ENCODE assay signal across 22 cellular contexts in the genomic region with DNA sequence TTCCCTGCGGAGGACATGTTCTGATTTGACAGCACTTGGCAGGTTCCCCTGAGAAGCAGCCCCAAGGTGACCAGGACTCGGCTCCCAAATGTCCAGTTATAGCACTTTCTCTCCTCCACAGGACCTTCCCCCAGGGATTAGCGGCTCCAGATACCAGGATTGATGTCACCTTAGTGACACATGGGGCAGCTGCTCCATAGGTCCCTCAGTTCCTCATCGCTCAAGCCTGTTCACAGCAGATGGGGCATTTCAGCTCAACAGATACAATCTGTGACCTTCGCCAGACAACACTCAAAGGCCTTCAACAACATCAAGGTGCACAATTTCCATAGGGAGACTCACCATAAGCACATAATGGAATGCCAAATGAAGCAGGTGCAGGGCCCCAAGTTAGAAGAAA.
DNase-seq lines count a peak whose midpoint lies in the region; ATAC-seq, FAIRE-seq and TF ChIP-seq lines count a peak whose summit lies in the region.
"Had no signal": no experiment of that assay in that cellular context is flagged by ENCODE, and none has a peak within 500 bp of the region (broad histone marks: within the 10 kb centered on the region; RNA-seq: fewer than 3 reads in every experiment).

No MANE protein-coding gene starts in this region.

- no peaks in the 10 kb centered on the region for H3K4me1 ChIP-seq in osteoblast (ENCODE audit: insufficient read depth, low read length)
- H3K4me1 ChIP-seq in lower lobe of right lung: no peaks in the 10 kb centered on the region
- H3K4me1 ChIP-seq: A549, HAP-1 had no signal

- ATAC-seq in T-helper 17 cell: no peak
- ATAC-seq in GM19035 (IDR thresholded peaks at IDR 0.05; ENCODE audit: unreplicated experiment): no peak
- no peak for ATAC-seq in lower lobe of right lung
- ATAC-seq: A549 had no signal

- H3K9me3 ChIP-seq in T-helper 17 cell (ENCODE audit: control insufficient read depth, low read length, poor library complexity, severe bottlenecking) (peaks cover 4% of the 10 kb centered on the region), osteoblast (ENCODE audit: low read depth, low read length) (no peaks in the 10 kb centered on the region), lower lobe of right lung (peaks cover 7% of the 10 kb centered on the region)

- H3K4me2 ChIP-seq in osteoblast (ENCODE audit: insufficient read depth, low read length): no peak overlapping the region
- H3K4me2 ChIP-seq: A549 had no signal

- no peak overlapping the region for H3K4me3 ChIP-seq in osteoblast (ENCODE audit: insufficient read depth, low read length)
- H3K4me3 ChIP-seq in lower lobe of right lung: no peak overlapping the region
- H3K4me3 ChIP-seq: A549, HAP-1 had no signal

- H3K79me2 ChIP-seq in osteoblast (ENCODE audit: insufficient read depth, low read length): no peaks in the 10 kb centered on the region

- peak overlapping the region; percentile 9 for H3K27ac Mint-ChIP-seq in T-helper 17 cell
- H3K27ac Mint-ChIP-seq: CD4-positive, alpha-beta memory T cell had no signal

- H3K36me3 ChIP-seq in osteoblast (ENCODE audit: insufficient read depth, low read length) (peaks cover 12% of the 10 kb centered on the region), lower lobe of right lung (no peaks in the 10 kb centered on the region)
- H3K36me3 ChIP-seq: HAP-1 had no signal

- DNase-seq in NCI-H82 (lab: John Stamatoyannopoulos, UW) (peak; percentile 34), NCI-H82 treated with DMSO at 0.1 percent for 48 hours (lab: John Stamatoyannopoulos, UW; ENCODE audit: unreplicated experiment) (no peak), HTR-8/SVneo (ENCODE audit: insufficient read length, low spot score) (no peak), T-helper 17 cell (no peak), osteoblast (ENCODE audit: insufficient read length, low spot score, missing footprints) (peak; percentile 45), lower lobe of right lung (no peak)
- DNase-seq: 8988T; ACHN; C1 segment of cervical spinal cord; Calu3; CD4-positive, alpha-beta memory T cell; COR-L47; DMS53; DMS79 treated with DMSO at 0.1 percent for 48 hours; GF-D8; GOT3 had no signal

- H3K27ac ChIP-seq in osteoblast (ENCODE audit: low read depth, low read length): no peak overlapping the region
- no peak overlapping the region for H3K27ac ChIP-seq in lower lobe of right lung
- H3K27ac ChIP-seq: A549 had no signal

- peaks cover 3% of the 10 kb centered on the region for H3K4me1 Mint-ChIP-seq in T-helper 17 cell
- H3K4me1 Mint-ChIP-seq: CD4-positive, alpha-beta memory T cell had no signal

- no peak overlapping the region for H3K4me3 Mint-ChIP-seq in T-helper 17 cell
- H3K4me3 Mint-ChIP-seq: CD4-positive, alpha-beta memory T cell had no signal

- no peaks in the 10 kb centered on the region for H3K36me3 Mint-ChIP-seq in T-helper 17 cell (ENCODE audit: low read depth)

- intact Hi-C loops in lower lobe of right lung (cut with DNase I): no loop called here

- peak; percentile 62 for FAIRE-seq in HTR-8/SVneo (lab: Jason Lieb, UNC)
- FAIRE-seq: A549, GM12891, GM18507, H54 had no signal

- no peaks in the 10 kb centered on the region for H3K27me3 Mint-ChIP-seq in T-helper 17 cell
- H3K27me3 Mint-ChIP-seq: CD4-positive, alpha-beta memory T cell had no signal

- H2AFZ ChIP-seq in osteoblast (ENCODE audit: low read length): no peak overlapping the region

- no peaks in the 10 kb centered on the region for H4K20me1 ChIP-seq in osteoblast (ENCODE audit: insufficient read depth, low read length)

- TF ChIP-seq CTCF in osteoblast (IDR thresholded peaks at IDR 0.05; ENCODE audit: extremely low read depth, low read depth, low read length) (no peak), lower lobe of right lung (IDR thresholded peaks at IDR 0.05) (no peak)

- H3K27me3 ChIP-seq in osteoblast (ENCODE audit: insufficient read depth, low read length) (no peaks in the 10 kb centered on the region), lower lobe of right lung (ENCODE audit: low read depth) (no peaks in the 10 kb centered on the region)

Comparison
In these comparisons a context has a peak if more than half of its experiments do, and no peak if none do; other contexts are left out.
1. DNase-seq: peak in NCI-H82 (single experiment) and osteoblast (single experiment); none in NCI-H82 treated with DMSO at 0.1 percent for 48 hours (single experiment), HTR-8/SVneo (single experiment), T-helper 17 cell (0 of 3) and lower lobe of right lung (single experiment).